ENCODE assay signal across 10 cellular contexts in genomic region chr12:92654256-92654655, GRCh38. TPM values are rescaled to one million over a fixed set of nuclear protein-coding genes. Genes with fewer than 3 reads are reported as not detected.
DNase-seq lines count a peak whose midpoint lies in the region; ATAC-seq and TF ChIP-seq lines count a peak whose summit lies in the region.
"Not testable (repeated sequence)": the region's sequence is repeated elsewhere in the genome, so short reads cannot be mapped to it uniquely, and the experiment has no call there.
"Had no signal": no experiment of that assay in that cellular context is flagged by ENCODE, and none has a peak within 500 bp of the region (broad histone marks: within the 10 kb centered on the region; RNA-seq: fewer than 3 reads in every experiment).

No MANE protein-coding gene starts in this region.

- H3K9me3 ChIP-seq in adipocyte (ENCODE audit: control insufficient read depth, low read length); mesenchymal stem cell (ENCODE audit: control insufficient read depth, low read length); subcutaneous abdominal adipose tissue (ENCODE audit: control insufficient read depth in 5 of 5, low read length in 5 of 5): not testable (repeated sequence)

- H2BK12ac ChIP-seq in mesenchymal stem cell (ENCODE audit: low read length in 2 of 2), result not testable (repeated sequence)

- H3F3A ChIP-seq in GM23338 (replicated peaks; ENCODE audit: low read depth), result not testable (repeated sequence)

- peak overlapping the region; percentile 43; the same call in 1 of the 2 replicates for H2AFZ ChIP-seq in GM23338
- H2AFZ ChIP-seq in mesenchymal stem cell (ENCODE audit: low read depth, low read length), result not testable (repeated sequence)

- H3K79me2 ChIP-seq in GM23338 (replicated peaks; ENCODE audit: insufficient read depth), result not testable (repeated sequence)

- not testable (repeated sequence) for H2AK5ac ChIP-seq in mesenchymal stem cell (ENCODE audit: low read length, severe bottlenecking)

- H3K4ac ChIP-seq in mesenchymal stem cell (ENCODE audit: low read depth in 1 of 2, low read length in 2 of 2), result not testable (repeated sequence)

- H3K18ac ChIP-seq in mesenchymal stem cell (ENCODE audit: low read depth in 1 of 2, low read length in 2 of 2), result not testable (repeated sequence)

- H2BK15ac ChIP-seq in mesenchymal stem cell (ENCODE audit: low read depth, poor library complexity, severe bottlenecking), result not testable (repeated sequence)

- not testable (repeated sequence) for H3K4me2 ChIP-seq in GM23338; mesenchymal stem cell (ENCODE audit: low read length, poor library complexity, severe bottlenecking)

- WGBS in mesenchymal stem cell, result 95% methylated on average over 4 of the region's 4 CpGs

- H3K27ac ChIP-seq in GM23338 (ENCODE audit: low read depth); mesenchymal stem cell (ENCODE audit: low read length, poor library complexity, severe bottlenecking): not testable (repeated sequence)
- H3K27ac ChIP-seq in subcutaneous abdominal adipose tissue (ENCODE audit: low read depth, low read length), result peak overlapping the region; percentile 82

- H4K20me1 ChIP-seq in GM23338 (replicated peaks; ENCODE audit: insufficient read depth), result not testable (repeated sequence)

- H3K23ac ChIP-seq in mesenchymal stem cell (ENCODE audit: low read length in 2 of 2), result not testable (repeated sequence)

- H3K36me3 Mint-ChIP-seq in GM23338 (ENCODE audit: low read depth), result not testable (repeated sequence)

- not testable (repeated sequence) for H3K9me2 ChIP-seq in GM23338 (ENCODE audit: insufficient read depth)

- not testable (repeated sequence) for H3K14ac ChIP-seq in mesenchymal stem cell (ENCODE audit: low read length in 2 of 2)

- not testable (repeated sequence) for H2BK5ac ChIP-seq in mesenchymal stem cell (ENCODE audit: low read depth, low read length, poor library complexity, severe bottlenecking)

- ATAC-seq in GM23338, result not testable (repeated sequence)

- not testable (repeated sequence) for H3K4me3 Mint-ChIP-seq in GM23338

- not testable (repeated sequence) for H3K9me3 Mint-ChIP-seq in GM23338

- not testable (repeated sequence) for H3K27ac Mint-ChIP-seq in GM23338

- H3K4me3 ChIP-seq in GM23338; mesenchymal stem cell (ENCODE audit: insufficient read depth in 1 of 2, low read depth in 1 of 2, low read length in 2 of 2): not testable (repeated sequence)
- H3K4me3 ChIP-seq in adipocyte (ENCODE audit: low read length), result peak overlapping the region; percentile 34
- peak overlapping the region in 1 of 5 donors; percentile 8 for H3K4me3 ChIP-seq in subcutaneous abdominal adipose tissue (ENCODE audit: low read depth in 1 of 5, low read length in 5 of 5)

- not testable (repeated sequence) for H3K9ac ChIP-seq in adipocyte (ENCODE audit: low read length); subcutaneous abdominal adipose tissue (ENCODE audit: low read length in 5 of 5)
- peak overlapping the region; percentile 21 for H3K9ac ChIP-seq in mesenchymal stem cell (ENCODE audit: low read length)

- not testable (repeated sequence) for H3K36me3 ChIP-seq in GM23338 (ENCODE audit: insufficient read depth); adipocyte (ENCODE audit: control insufficient read depth, insufficient read depth, low read length, severe bottlenecking); mesenchymal stem cell (ENCODE audit: control insufficient read depth in 1 of 2, insufficient read depth in 2 of 2, low read depth in 1 of 2, low read length in 2 of 2); subcutaneous abdominal adipose tissue (ENCODE audit: control insufficient read depth in 5 of 5, insufficient read depth in 5 of 5, low read length in 5 of 5)

- H4K91ac ChIP-seq in mesenchymal stem cell (ENCODE audit: low read length), result not testable (repeated sequence)

- not testable (repeated sequence) for H3K27me3 Mint-ChIP-seq in GM23338 (ENCODE audit: insufficient read depth, low read depth, poor library complexity)

- TF ChIP-seq CTCF in GM23338 (conservative IDR thresholded peaks at IDR 0.05; ENCODE audit: low read depth in 2 of 2), result not testable (repeated sequence)

- not testable (repeated sequence) for H3K79me1 ChIP-seq in mesenchymal stem cell (replicated peaks; ENCODE audit: low read length, poor library complexity, severe bottlenecking)

- H3K4me1 ChIP-seq in GM23338 (ENCODE audit: insufficient read depth); mesenchymal stem cell (ENCODE audit: control insufficient read depth, insufficient read depth, low read depth, low read length): not testable (repeated sequence)
- H3K4me1 ChIP-seq in adipocyte (ENCODE audit: control insufficient read depth, insufficient read depth, low read length) (peaks cover 30% of the 10 kb centered on the region), subcutaneous abdominal adipose tissue (ENCODE audit: control insufficient read depth in 5 of 5, insufficient read depth in 5 of 5, low read length in 5 of 5) (peaks cover 4 to 31% (median 16%) of the 10 kb centered on the region in 5 donors)

- not testable (repeated sequence) for DNase-seq in GM23338 (ENCODE audit: low spot score); adipocyte (ENCODE audit: low read depth); mesenchymal stem cell

- not testable (repeated sequence) for H3K27me3 ChIP-seq in GM23338 (ENCODE audit: insufficient read depth); adipocyte (replicated peaks; ENCODE audit: control insufficient read depth, insufficient read depth, low read length); mesenchymal stem cell (ENCODE audit: control insufficient read depth in 1 of 2, insufficient read depth in 1 of 2, low read length in 2 of 2); subcutaneous abdominal adipose tissue (ENCODE audit: control insufficient read depth in 5 of 5, insufficient read depth in 4 of 5, low read length in 5 of 5)

- not testable (repeated sequence) for H3K4me1 Mint-ChIP-seq in GM23338

- not testable (repeated sequence) for H2BK120ac ChIP-seq in mesenchymal stem cell (ENCODE audit: low read depth, low read length)

- not testable (repeated sequence) for H4K8ac ChIP-seq in mesenchymal stem cell (ENCODE audit: low read length)

RNA-seq across cellular contexts. Expression of gene PLEKHG7, which starts 48.5 kb away (rescaled TPM):
- total RNA-seq in GM23338 (2014; rRNA removed; shearing (Covaris generic)), result not detected in 2 replicates
- polyA plus RNA-seq in GM23338 (2016; fragmentation: Nextera tagmentation; extraction: Ambion mirVana), result not detected in 2 replicates
- polyA plus RNA-seq in mesenchymal stem cell (2013, experiment 1 of 2), result not detected
- polyA plus RNA-seq in mesenchymal stem cell (2013, experiment 2 of 2), result not detected
- total RNA-seq: A673; CD4-positive, alpha-beta memory T cell; CD8-positive, alpha-beta memory T cell; Daoy; G401 had no signal
- polyA plus RNA-seq: CD14-positive monocyte; CD8-positive, alpha-beta memory T cell had no signal
